1 cellular context compared by ENCODE assay signal in the genomic region with DNA sequence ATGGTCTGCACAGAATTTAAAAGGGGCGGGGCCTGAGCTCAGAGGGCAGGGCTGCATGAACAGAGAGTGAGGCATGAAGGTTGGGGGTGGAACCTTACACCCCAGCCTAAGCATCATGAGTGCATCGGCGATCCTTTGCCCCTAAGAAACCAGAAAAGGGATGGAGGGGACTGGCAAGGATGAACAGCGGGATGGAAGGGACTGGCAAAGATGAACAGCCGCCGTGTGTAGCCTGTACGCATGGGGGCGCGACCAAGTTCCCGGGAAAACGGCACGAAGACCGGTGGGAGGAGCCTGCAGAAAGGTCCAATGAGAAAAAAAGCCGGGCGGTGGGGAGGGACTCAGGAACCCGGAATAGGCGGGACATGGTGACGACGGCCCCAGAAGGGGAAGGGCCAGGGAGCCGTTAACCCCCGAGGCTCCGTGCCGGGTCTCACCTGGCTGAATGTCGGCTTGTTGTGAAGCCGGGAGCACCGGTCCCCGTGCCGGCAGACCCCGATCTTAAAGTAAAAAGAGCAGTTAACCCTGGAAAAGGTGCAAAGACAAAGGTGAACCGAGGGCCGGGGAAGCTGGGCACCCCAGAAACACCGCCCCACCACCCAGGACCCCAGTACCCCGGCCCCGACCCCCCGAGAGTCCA.
TF ChIP-seq lines count a peak whose summit lies in the region.

No MANE protein-coding gene starts in this region.

TF ChIP-seq in HCT116, 20 proteins besides CTCF, POLR2A, EP300 and RAD21:
- TF ChIP-seq, protein P1, sequence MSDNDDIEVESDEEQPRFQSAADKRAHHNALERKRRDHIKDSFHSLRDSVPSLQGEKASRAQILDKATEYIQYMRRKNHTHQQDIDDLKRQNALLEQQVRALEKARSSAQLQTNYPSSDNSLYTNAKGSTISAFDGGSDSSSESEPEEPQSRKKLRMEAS (IDR thresholded peaks at IDR 0.05), result peak; percentile 75
- TF ChIP-seq ZNF274 (IDR thresholded peaks at IDR 0.05; ENCODE audit: low read depth, low read length) (no peak), FOSL1 (IDR thresholded peaks at IDR 0.05; ENCODE audit: low read depth) (no peak), SRF (IDR thresholded peaks at IDR 0.05; ENCODE audit: low read depth) (no peak), TCF7L2 (IDR thresholded peaks at IDR 0.05; ENCODE audit: borderline replicate concordance, extremely low read depth, insufficient read depth, insufficient read length) (peak; percentile 36), SP1 (IDR thresholded peaks at IDR 0.05; ENCODE audit: low read depth) (peak; percentile 38; the same call in 1 of the 2 replicates), CBX3 (IDR thresholded peaks at IDR 0.05; ENCODE audit: low read depth) (no peak), CEBPB (IDR thresholded peaks at IDR 0.05; ENCODE audit: low read depth) (no peak), POLR2AphosphoS5 (IDR thresholded peaks at IDR 0.05; ENCODE audit: low read depth, low read length) (peak; percentile 53; the same call in 1 of the 2 replicates)
